In the genomic region with DNA sequence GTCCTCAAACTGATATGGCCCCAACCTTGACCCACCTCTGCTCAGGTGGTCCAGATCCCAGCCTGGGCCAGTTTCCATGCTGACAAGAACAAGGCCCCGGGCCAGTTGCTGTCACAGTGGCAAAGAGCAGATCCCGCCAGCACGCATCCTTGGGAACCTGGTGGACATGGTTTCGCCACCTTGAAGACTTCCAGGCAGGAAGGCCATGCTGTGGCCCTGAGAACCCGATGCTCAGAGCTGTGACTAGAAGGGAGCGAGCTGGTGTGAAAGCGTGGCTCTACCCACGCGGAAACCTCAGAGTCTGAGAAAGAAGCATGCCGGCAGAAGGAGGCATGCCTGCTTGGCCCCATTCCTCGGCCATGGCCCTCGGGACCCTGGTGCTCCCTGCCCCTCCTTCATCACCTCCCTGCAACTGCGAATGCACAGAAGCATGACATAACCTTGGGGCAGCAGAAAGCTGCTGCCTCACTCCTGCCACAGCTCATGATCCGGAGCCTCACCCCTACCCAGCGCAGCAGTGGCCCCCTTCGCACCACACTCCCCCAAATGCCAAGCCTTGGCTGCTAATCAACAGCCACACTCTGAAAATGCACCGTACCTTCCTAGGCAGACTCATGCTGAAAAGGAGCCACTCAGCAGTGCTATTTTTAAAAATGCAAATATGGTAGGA, we compare ENCODE assay signal across 2 cellular contexts.
A peak's percentile ranks its signal among the peaks of the same experiment; 100 is the strongest.
TF ChIP-seq lines count a peak whose summit lies in the region.

No MANE protein-coding gene starts in this region.

TF ChIP-seq in HepG2, 621 proteins besides CTCF, POLR2A, EP300 and RAD21:
- TF ChIP-seq MAZ (IDR thresholded peaks at IDR 0.05; ENCODE audit: borderline replicate concordance, low read depth, low read length) (no peak), MAZ (CRISPR knock-in tag; IDR thresholded peaks at IDR 0.05; ENCODE audit: low read depth) (no peak), ZNF605 (CRISPR knock-in tag; IDR thresholded peaks at IDR 0.05) (0 out of 2 replicates have a peak, but pooled peaks have one; percentile 24), SRY (CRISPR knock-in tag; IDR thresholded peaks at IDR 0.05) (no peak), ZNF678 (CRISPR knock-in tag; IDR thresholded peaks at IDR 0.05) (no peak), HNRNPUL1 (IDR thresholded peaks at IDR 0.05; ENCODE audit: low read depth, low read length) (no peak), ZSCAN25 (CRISPR knock-in tag; IDR thresholded peaks at IDR 0.05) (peak; percentile 76), ZNF782 (CRISPR knock-in tag; IDR thresholded peaks at IDR 0.05; ENCODE audit: borderline replicate concordance) (no peak), POGZ (CRISPR knock-in tag; IDR thresholded peaks at IDR 0.05) (no peak), ZBTB33 (CRISPR knock-in tag; IDR thresholded peaks at IDR 0.05) (0 out of 2 replicates have a peak, but pooled peaks have one; percentile 5), ZNF296 (CRISPR knock-in tag; conservative IDR thresholded peaks at IDR 0.05) (no peak), ESRRA (CRISPR knock-in tag; IDR thresholded peaks at IDR 0.05; ENCODE audit: low read depth) (no peak), GABPA (IDR thresholded peaks at IDR 0.05; ENCODE audit: low read depth, low read length) (0 out of 2 replicates have a peak, but pooled peaks have one; percentile 3), GABPA (CRISPR knock-in tag; IDR thresholded peaks at IDR 0.05; ENCODE audit: low read depth) (no peak), YEATS2 (CRISPR knock-in tag; IDR thresholded peaks at IDR 0.05; ENCODE audit: borderline replicate concordance) (no peak), TAF15 (IDR thresholded peaks at IDR 0.05; ENCODE audit: low read depth, low read length, poor library complexity, severe bottlenecking) (no peak), NFRKB (IDR thresholded peaks at IDR 0.05) (no peak), SP1 (IDR thresholded peaks at IDR 0.05) (no peak), SP1 (CRISPR knock-in tag; IDR thresholded peaks at IDR 0.05) (no peak), ZNF644 (CRISPR knock-in tag; IDR thresholded peaks at IDR 0.05; ENCODE audit: low read depth) (no peak), ZNF7 (CRISPR knock-in tag; IDR thresholded peaks at IDR 0.05) (no peak)
- TF ChIP-seq, protein P1, sequence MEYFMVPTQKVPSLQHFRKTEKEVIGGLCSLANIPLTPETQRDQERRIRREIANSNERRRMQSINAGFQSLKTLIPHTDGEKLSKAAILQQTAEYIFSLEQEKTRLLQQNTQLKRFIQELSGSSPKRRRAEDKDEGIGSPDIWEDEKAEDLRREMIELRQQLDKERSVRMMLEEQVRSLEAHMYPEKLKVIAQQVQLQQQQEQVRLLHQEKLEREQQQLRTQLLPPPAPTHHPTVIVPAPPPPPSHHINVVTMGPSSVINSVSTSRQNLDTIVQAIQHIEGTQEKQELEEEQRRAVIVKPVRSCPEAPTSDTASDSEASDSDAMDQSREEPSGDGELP (IDR thresholded peaks at IDR 0.05; ENCODE audit: borderline replicate concordance, low read depth), result no peak
- TF ChIP-seq, protein P2, sequence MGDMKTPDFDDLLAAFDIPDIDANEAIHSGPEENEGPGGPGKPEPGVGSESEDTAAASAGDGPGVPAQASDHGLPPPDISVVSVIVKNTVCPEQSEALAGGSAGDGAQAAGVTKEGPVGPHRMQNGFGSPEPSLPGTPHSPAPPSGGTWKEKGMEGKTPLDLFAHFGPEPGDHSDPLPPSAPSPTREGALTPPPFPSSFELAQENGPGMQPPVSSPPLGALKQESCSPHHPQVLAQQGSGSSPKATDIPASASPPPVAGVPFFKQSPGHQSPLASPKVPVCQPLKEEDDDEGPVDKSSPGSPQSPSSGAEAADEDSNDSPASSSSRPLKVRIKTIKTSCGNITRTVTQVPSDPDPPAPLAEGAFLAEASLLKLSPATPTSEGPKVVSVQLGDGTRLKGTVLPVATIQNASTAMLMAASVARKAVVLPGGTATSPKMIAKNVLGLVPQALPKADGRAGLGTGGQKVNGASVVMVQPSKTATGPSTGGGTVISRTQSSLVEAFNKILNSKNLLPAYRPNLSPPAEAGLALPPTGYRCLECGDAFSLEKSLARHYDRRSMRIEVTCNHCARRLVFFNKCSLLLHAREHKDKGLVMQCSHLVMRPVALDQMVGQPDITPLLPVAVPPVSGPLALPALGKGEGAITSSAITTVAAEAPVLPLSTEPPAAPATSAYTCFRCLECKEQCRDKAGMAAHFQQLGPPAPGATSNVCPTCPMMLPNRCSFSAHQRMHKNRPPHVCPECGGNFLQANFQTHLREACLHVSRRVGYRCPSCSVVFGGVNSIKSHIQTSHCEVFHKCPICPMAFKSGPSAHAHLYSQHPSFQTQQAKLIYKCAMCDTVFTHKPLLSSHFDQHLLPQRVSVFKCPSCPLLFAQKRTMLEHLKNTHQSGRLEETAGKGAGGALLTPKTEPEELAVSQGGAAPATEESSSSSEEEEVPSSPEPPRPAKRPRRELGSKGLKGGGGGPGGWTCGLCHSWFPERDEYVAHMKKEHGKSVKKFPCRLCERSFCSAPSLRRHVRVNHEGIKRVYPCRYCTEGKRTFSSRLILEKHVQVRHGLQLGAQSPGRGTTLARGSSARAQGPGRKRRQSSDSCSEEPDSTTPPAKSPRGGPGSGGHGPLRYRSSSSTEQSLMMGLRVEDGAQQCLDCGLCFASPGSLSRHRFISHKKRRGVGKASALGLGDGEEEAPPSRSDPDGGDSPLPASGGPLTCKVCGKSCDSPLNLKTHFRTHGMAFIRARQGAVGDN (CRISPR knock-in tag; IDR thresholded peaks at IDR 0.05), result peak; percentile 29
- TF ChIP-seq, protein P3, sequence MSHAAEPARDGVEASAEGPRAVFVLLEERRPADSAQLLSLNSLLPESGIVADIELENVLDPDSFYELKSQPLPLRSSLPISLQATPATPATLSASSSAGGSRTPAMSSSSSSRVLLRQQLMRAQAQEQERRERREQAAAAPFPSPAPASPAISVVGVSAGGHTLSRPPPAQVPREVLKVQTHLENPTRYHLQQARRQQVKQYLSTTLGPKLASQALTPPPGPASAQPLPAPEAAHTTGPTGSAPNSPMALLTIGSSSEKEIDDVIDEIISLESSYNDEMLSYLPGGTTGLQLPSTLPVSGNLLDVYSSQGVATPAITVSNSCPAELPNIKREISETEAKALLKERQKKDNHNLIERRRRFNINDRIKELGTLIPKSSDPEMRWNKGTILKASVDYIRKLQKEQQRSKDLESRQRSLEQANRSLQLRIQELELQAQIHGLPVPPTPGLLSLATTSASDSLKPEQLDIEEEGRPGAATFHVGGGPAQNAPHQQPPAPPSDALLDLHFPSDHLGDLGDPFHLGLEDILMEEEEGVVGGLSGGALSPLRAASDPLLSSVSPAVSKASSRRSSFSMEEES (CRISPR knock-in tag; IDR thresholded peaks at IDR 0.05), result no peak

TF ChIP-seq in K562, 482 proteins besides CTCF, POLR2A, EP300 and RAD21:
- TF ChIP-seq NRF1 (conservative IDR thresholded peaks at IDR 0.05 in 1 of 2, IDR thresholded peaks at IDR 0.05 in 1 of 2) (no peak), ZBTB33 (CRISPR knock-in tag; IDR thresholded peaks at IDR 0.05) (0 out of 2 replicates have a peak, but pooled peaks have one; percentile 9), SLC30A9 (CRISPR knock-in tag; IDR thresholded peaks at IDR 0.05) (no peak), E2F4 (CRISPR knock-in tag; IDR thresholded peaks at IDR 0.05; ENCODE audit: low read depth) (no peak), E2F1 (CRISPR knock-in tag; IDR thresholded peaks at IDR 0.05) (no peak), ZNF277 (CRISPR knock-in tag; IDR thresholded peaks at IDR 0.05; ENCODE audit: borderline replicate concordance) (no peak), CGGBP1 (CRISPR knock-in tag; IDR thresholded peaks at IDR 0.05) (no peak), TEAD4 (IDR thresholded peaks at IDR 0.05; ENCODE audit: low read length) (no peak), TEAD4 (CRISPR knock-in tag; IDR thresholded peaks at IDR 0.05; ENCODE audit: borderline replicate concordance) (0 out of 2 replicates have a peak, but pooled peaks have one; percentile 22), GMEB1 (CRISPR knock-in tag; IDR thresholded peaks at IDR 0.05) (no peak), PCBP1 (IDR thresholded peaks at IDR 0.05; ENCODE audit: low read depth, low read length, poor library complexity, severe bottlenecking) (no peak)
- TF ChIP-seq, protein P4, sequence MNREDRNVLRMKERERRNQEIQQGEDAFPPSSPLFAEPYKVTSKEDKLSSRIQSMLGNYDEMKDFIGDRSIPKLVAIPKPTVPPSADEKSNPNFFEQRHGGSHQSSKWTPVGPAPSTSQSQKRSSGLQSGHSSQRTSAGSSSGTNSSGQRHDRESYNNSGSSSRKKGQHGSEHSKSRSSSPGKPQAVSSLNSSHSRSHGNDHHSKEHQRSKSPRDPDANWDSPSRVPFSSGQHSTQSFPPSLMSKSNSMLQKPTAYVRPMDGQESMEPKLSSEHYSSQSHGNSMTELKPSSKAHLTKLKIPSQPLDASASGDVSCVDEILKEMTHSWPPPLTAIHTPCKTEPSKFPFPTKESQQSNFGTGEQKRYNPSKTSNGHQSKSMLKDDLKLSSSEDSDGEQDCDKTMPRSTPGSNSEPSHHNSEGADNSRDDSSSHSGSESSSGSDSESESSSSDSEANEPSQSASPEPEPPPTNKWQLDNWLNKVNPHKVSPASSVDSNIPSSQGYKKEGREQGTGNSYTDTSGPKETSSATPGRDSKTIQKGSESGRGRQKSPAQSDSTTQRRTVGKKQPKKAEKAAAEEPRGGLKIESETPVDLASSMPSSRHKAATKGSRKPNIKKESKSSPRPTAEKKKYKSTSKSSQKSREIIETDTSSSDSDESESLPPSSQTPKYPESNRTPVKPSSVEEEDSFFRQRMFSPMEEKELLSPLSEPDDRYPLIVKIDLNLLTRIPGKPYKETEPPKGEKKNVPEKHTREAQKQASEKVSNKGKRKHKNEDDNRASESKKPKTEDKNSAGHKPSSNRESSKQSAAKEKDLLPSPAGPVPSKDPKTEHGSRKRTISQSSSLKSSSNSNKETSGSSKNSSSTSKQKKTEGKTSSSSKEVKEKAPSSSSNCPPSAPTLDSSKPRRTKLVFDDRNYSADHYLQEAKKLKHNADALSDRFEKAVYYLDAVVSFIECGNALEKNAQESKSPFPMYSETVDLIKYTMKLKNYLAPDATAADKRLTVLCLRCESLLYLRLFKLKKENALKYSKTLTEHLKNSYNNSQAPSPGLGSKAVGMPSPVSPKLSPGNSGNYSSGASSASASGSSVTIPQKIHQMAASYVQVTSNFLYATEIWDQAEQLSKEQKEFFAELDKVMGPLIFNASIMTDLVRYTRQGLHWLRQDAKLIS (CRISPR knock-in tag; IDR thresholded peaks at IDR 0.05), result no peak
